In genomic region chr12:42762395-42762925, GRCh38 we compare ENCODE assay signal across 22 cellular contexts.
DNase-seq lines count a peak whose midpoint lies in the region; ATAC-seq, FAIRE-seq and TF ChIP-seq lines count a peak whose summit lies in the region.
"Had no signal": no experiment of that assay in that cellular context is flagged by ENCODE, and none has a peak within 500 bp of the region (broad histone marks: within the 10 kb centered on the region; RNA-seq: fewer than 3 reads in every experiment).

No MANE protein-coding gene starts in this region.

- no peaks in the 10 kb centered on the region for H3K4me1 Mint-ChIP-seq in stimulated activated naive B cell treated with anti-CD40 and anti-IgM and Interleukin-4, amounts not matched to agents 10 μg/mL and 1 μg/mL and 100 μg/mL, for 72 hours
- H3K4me1 Mint-ChIP-seq: CD8-positive, alpha-beta memory T cell; T-cell had no signal

- ATAC-seq in GM18858 (IDR thresholded peaks at IDR 0.05; ENCODE audit: unreplicated experiment) = peak; percentile 17
- peak; percentile 11 for ATAC-seq in GM21367 (IDR thresholded peaks at IDR 0.05; ENCODE audit: unreplicated experiment)
- peak; percentile 10 for ATAC-seq in HG02885 (IDR thresholded peaks at IDR 0.05; ENCODE audit: poor library complexity, unreplicated experiment)
- no peak for ATAC-seq in stimulated activated naive B cell treated with anti-CD40 and anti-IgM and Interleukin-4, amounts not matched to agents 10 μg/mL and 1 μg/mL and 100 μg/mL, for 72 hours (replicated peaks)
- ATAC-seq: Panc1, T-cell had no signal

- no peak overlapping the region for H3K4me3 ChIP-seq in keratinocyte (ENCODE audit: control insufficient read depth in 2 of 3, extremely low read depth in 1 of 3, insufficient read depth in 2 of 3, low read depth in 1 of 3, low read length in 3 of 3)
- H3K4me3 ChIP-seq: BLaER1, SK-N-MC had no signal

- H3K4me2 ChIP-seq in keratinocyte (ENCODE audit: control insufficient read depth, extremely low read depth, insufficient read depth, low read depth, low read length) = no peak overlapping the region
- H3K4me2 ChIP-seq: BLaER1 had no signal

- no peaks in the 10 kb centered on the region for H3K9me3 ChIP-seq in keratinocyte (ENCODE audit: control insufficient read depth, low read depth, low read length)
- H3K9me3 ChIP-seq: BLaER1 had no signal

- H3K27ac Mint-ChIP-seq in stimulated activated naive B cell treated with anti-CD40 and anti-IgM and Interleukin-4, amounts not matched to agents 10 μg/mL and 1 μg/mL and 100 μg/mL, for 72 hours = no peak overlapping the region
- H3K27ac Mint-ChIP-seq: CD8-positive, alpha-beta memory T cell; HFFc6; T-cell had no signal

- H3K4me1 ChIP-seq in keratinocyte (ENCODE audit: control insufficient read depth, extremely low read depth, insufficient read depth, low read length) = peaks cover 24% of the 10 kb centered on the region
- H3K4me1 ChIP-seq: BLaER1 had no signal

- H3K4me3 Mint-ChIP-seq in stimulated activated naive B cell treated with anti-CD40 and anti-IgM and Interleukin-4, amounts not matched to agents 10 μg/mL and 1 μg/mL and 100 μg/mL, for 72 hours = no peak overlapping the region
- H3K4me3 Mint-ChIP-seq: CD8-positive, alpha-beta memory T cell; HFFc6; T-cell had no signal

- no peaks in the 10 kb centered on the region for H3K36me3 ChIP-seq in keratinocyte (ENCODE audit: control insufficient read depth in 2 of 2, extremely low read depth in 1 of 2, insufficient read depth in 2 of 2, low read length in 2 of 2)
- H3K36me3 ChIP-seq: BLaER1 had no signal

- DNase-seq in keratinocyte (ENCODE audit: low read depth, low spot score) (no peak), SIG-M5 (lab: John Stamatoyannopoulos, UW) (no peak), NCI-H526 treated with DMSO at 0.1 percent for 48 hours (lab: John Stamatoyannopoulos, UW) (no peak)
- no peak for DNase-seq in stimulated activated CD4-positive, alpha-beta T cell treated with anti-CD3 and anti-CD28 coated beads, Interleukin-4, amount 100 ng/mL, for 1 hour
- no peak for DNase-seq in stimulated activated naive B cell treated with anti-CD40 and anti-IgM and Interleukin-4, amounts not matched to agents 10 μg/mL and 1 μg/mL and 100 μg/mL, for 72 hours
- DNase-seq: CD8-positive, alpha-beta memory T cell; DND-41; MV-4-11; NCI-H1417 treated with DMSO at 0.1 percent for 48 hours; NCI-H2081; NCI-H510A treated with DMSO at 0.1 percent for 48 hours; T-cell had no signal

- FAIRE-seq in keratinocyte (lab: Jason Lieb, UNC) = peak; percentile 5
- FAIRE-seq: A204.1, D721Med, G401.6 had no signal

- dilution Hi-C loops in keratinocyte (cut with MboI; ENCODE audit: extremely low pct_ligation_motif_present, low sequenced_read_pairs) = no loop called here

- no peaks in the 10 kb centered on the region for H3K9me3 Mint-ChIP-seq in stimulated activated naive B cell treated with anti-CD40 and anti-IgM and Interleukin-4, amounts not matched to agents 10 μg/mL and 1 μg/mL and 100 μg/mL, for 72 hours
- H3K9me3 Mint-ChIP-seq: HFFc6, T-cell had no signal

- no peaks in the 10 kb centered on the region for H4K20me1 ChIP-seq in keratinocyte (ENCODE audit: control insufficient read depth, extremely low read depth, insufficient read depth, low read length)
- H4K20me1 ChIP-seq: BLaER1 had no signal

- H3K79me2 ChIP-seq in keratinocyte (ENCODE audit: control insufficient read depth, insufficient read depth, low read length) = no peaks in the 10 kb centered on the region

- H3K27me3 Mint-ChIP-seq in stimulated activated naive B cell treated with anti-CD40 and anti-IgM and Interleukin-4, amounts not matched to agents 10 μg/mL and 1 μg/mL and 100 μg/mL, for 72 hours = no peaks in the 10 kb centered on the region
- H3K27me3 Mint-ChIP-seq: CD8-positive, alpha-beta memory T cell; T-cell had no signal

- no peak for TF ChIP-seq CTCF in keratinocyte (optimal IDR thresholded peaks at IDR 0.05 in 1 of 3, IDR thresholded peaks at IDR 0.05 in 1 of 3, conservative IDR thresholded peaks at IDR 0.05 in 1 of 3; ENCODE audit: extremely low read depth in 1 of 3, insufficient read depth in 2 of 3, low read length in 3 of 3)

- no peak overlapping the region for H2AFZ ChIP-seq in keratinocyte (ENCODE audit: control insufficient read depth, low read length)

- H3K36me3 Mint-ChIP-seq in stimulated activated naive B cell treated with anti-CD40 and anti-IgM and Interleukin-4, amounts not matched to agents 10 μg/mL and 1 μg/mL and 100 μg/mL, for 72 hours = no peaks in the 10 kb centered on the region
- H3K36me3 Mint-ChIP-seq: CD8-positive, alpha-beta memory T cell; T-cell had no signal

- H3K9ac ChIP-seq in keratinocyte (ENCODE audit: control insufficient read depth, extremely low read depth, insufficient read depth, low read length) = no peak overlapping the region
- H3K9ac ChIP-seq: BLaER1 had no signal

- no peak overlapping the region for H3K27ac ChIP-seq in keratinocyte (ENCODE audit: control insufficient read depth, insufficient read depth, low read length)
- H3K27ac ChIP-seq: BLaER1, SK-N-MC had no signal

- no peaks in the 10 kb centered on the region for H3K27me3 ChIP-seq in keratinocyte (ENCODE audit: control insufficient read depth, extremely low read depth, insufficient read depth, low read length)
- H3K27me3 ChIP-seq: BLaER1 had no signal

- H3K9me1 ChIP-seq in keratinocyte (ENCODE audit: control insufficient read depth, extremely low read depth, insufficient read depth, low read length) = no peaks in the 10 kb centered on the region

Comparison
In these comparisons a context has a peak if more than half of its experiments do, and no peak if none do; other contexts are left out.
1. ATAC-seq: peak in GM18858 (single experiment), GM21367 (single experiment) and HG02885 (single experiment); none in stimulated activated naive B cell treated with anti-CD40 and anti-IgM and Interleukin-4, amounts not matched to agents 10 μg/mL and 1 μg/mL and 100 μg/mL, for 72 hours (0 of 2).